17 cellular contexts compared by ENCODE assay signal in the genomic region with DNA sequence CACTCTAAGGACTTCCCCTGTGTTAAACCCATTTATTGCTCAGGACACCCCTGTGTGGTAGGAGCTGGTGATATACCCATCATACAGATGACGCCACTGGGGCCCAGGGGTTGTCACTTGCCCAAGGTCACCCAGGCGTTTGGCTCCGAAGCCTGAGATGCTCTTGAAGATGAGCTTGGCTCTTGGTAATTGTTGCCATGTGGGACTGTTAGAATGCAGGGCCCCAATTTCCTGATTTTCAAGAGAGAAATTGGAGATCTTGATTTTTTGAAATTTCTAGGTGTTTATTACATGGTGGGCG.
DNase-seq lines count a peak whose midpoint lies in the region; ATAC-seq and TF ChIP-seq lines count a peak whose summit lies in the region.
"Had no signal": no experiment of that assay in that cellular context is flagged by ENCODE, and none has a peak within 500 bp of the region (broad histone marks: within the 10 kb centered on the region; RNA-seq: fewer than 3 reads in every experiment).

No MANE protein-coding gene starts in this region.

- WGBS in heart left ventricle, 4 donors = 88 to 100% (median 93%) methylated on average over 4 of the region's 4 CpGs
- WGBS in stomach, 5 donors = 86 to 99% (median 91%) methylated on average over 4 of the region's 4 CpGs

- H3K36me3 ChIP-seq in heart left ventricle (no peaks in the 10 kb centered on the region), stomach (no peaks in the 10 kb centered on the region), vagina (no peaks in the 10 kb centered on the region), H7 (replicated peaks; ENCODE audit: control insufficient read depth, insufficient read depth, low read length) (no peaks in the 10 kb centered on the region)
- H3K36me3 ChIP-seq: BLaER1 had no signal

- H3K4me1 ChIP-seq in heart left ventricle = peaks cover 0 to 7% (median 0%) of the 10 kb centered on the region in 12 donors
- H3K4me1 ChIP-seq in stomach = no peaks in the 10 kb centered on the region
- no peaks in the 10 kb centered on the region for H3K4me1 ChIP-seq in vagina
- H3K4me1 ChIP-seq: Caco-2 had no signal

- H3K9me3 ChIP-seq in heart left ventricle = peaks cover 0 to 18% (median 2%) of the 10 kb centered on the region in 12 donors
- peaks cover 0 to 9% (median 9%) of the 10 kb centered on the region in 4 donors for H3K9me3 ChIP-seq in stomach
- H3K9me3 ChIP-seq in vagina = no peaks in the 10 kb centered on the region
- H3K9me3 ChIP-seq: Caco-2 had no signal

- H3K27ac ChIP-seq in heart left ventricle = no peak overlapping the region
- peak overlapping the region in 3 of 5 donors; percentile 19 to 72 (median 21) for H3K27ac ChIP-seq in stomach
- H3K27ac ChIP-seq in vagina = peak overlapping the region; percentile 45
- H3K27ac ChIP-seq: 22Rv1, BLaER1, C4-2B, GM23248 had no signal

- H3K4me3 ChIP-seq in heart left ventricle (no peak overlapping the region), stomach (no peak overlapping the region), vagina (no peak overlapping the region), H7 (ENCODE audit: insufficient read depth, low read depth, low read length) (no peak overlapping the region)
- H3K4me3 ChIP-seq: BLaER1, GM23248 had no signal

- peaks cover 0 to 25% (median 0%) of the 10 kb centered on the region in 9 donors for H3K27me3 ChIP-seq in heart left ventricle
- peaks cover 0 to 45% (median 7%) of the 10 kb centered on the region in 3 donors for H3K27me3 ChIP-seq in stomach
- no peaks in the 10 kb centered on the region for H3K27me3 ChIP-seq in vagina
- no peaks in the 10 kb centered on the region for H3K27me3 ChIP-seq in H7 (ENCODE audit: control insufficient read depth, insufficient read depth, low read length)
- H3K27me3 ChIP-seq: BLaER1 had no signal

- intact Hi-C loops in Right ventricle myocardium superior (cut with DNase I) = no loop called here
- intact Hi-C loops in heart left ventricle (cut with DNase I) = no loop called here
- intact Hi-C loops in stomach (cut with DNase I; ENCODE audit: low total_unique reads) = no loop called here
- intact Hi-C loops in vagina (cut with DNase I) = no loop called here

- DNase-seq in Right ventricle myocardium superior (no peak), heart left ventricle (no peak), stomach (no peak), vagina (ENCODE audit: extremely low spot score in 2 of 2) (no peak), NCI-H1092 treated with DMSO at 0.1 percent for 48 hours (lab: John Stamatoyannopoulos, UW) (no peak), H7 (no peak)
- DNase-seq: Caco-2; CD4-positive, CD25-positive, alpha-beta regulatory T cell; DMS153; DND-41; H9 had no signal

- no peak for TF ChIP-seq CTCF in heart left ventricle (IDR thresholded peaks at IDR 0.05)
- no peak for TF ChIP-seq CTCF in stomach (IDR thresholded peaks at IDR 0.05)
- TF ChIP-seq CTCF in vagina (IDR thresholded peaks at IDR 0.05) = no peak

- no peak for TF ChIP-seq EP300 in stomach (IDR thresholded peaks at IDR 0.05)

- TF ChIP-seq POLR2A in heart left ventricle (IDR thresholded peaks at IDR 0.05) = no peak
- no peak for TF ChIP-seq POLR2A in stomach (IDR thresholded peaks at IDR 0.05)
- TF ChIP-seq POLR2A in vagina (IDR thresholded peaks at IDR 0.05) = no peak

- ATAC-seq in Right ventricle myocardium superior (ENCODE audit: poor library complexity) = peak; percentile 15
- no peak for ATAC-seq in heart left ventricle
- ATAC-seq: CD8-positive, alpha-beta T cell; HCT116 had no signal

Comparison
In these comparisons a context has a peak if more than half of its experiments do, and no peak if none do; other contexts are left out.
1. H3K27ac ChIP-seq: peak in stomach (3 of 5) and vagina (single experiment); none in heart left ventricle (0 of 12).